In the genomic region with DNA sequence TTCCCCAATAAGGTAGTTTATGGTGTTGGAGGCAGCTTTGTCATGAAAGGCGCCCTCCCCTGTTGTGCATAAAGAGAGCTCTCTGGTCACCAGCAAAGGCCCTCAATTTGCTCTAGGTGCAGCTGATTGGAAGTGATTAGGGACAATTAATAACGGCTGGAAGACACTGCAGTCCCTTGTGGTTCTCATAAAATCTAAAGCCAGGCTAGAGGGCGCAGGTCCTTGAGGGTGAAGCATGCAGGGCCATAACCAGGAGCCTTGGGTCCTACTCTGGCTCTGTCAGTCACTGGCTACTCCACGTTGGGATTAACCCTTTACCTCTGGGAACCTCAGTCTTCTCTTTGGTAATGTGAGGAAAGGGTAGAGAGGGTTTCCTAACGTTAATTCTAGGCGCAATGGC, we compare ENCODE assay signal across 8 cellular contexts. TPM values are rescaled to one million over a fixed set of nuclear protein-coding genes. Genes with fewer than 3 reads are reported as not detected.
DNase-seq lines count a peak whose midpoint lies in the region; ATAC-seq and TF ChIP-seq lines count a peak whose summit lies in the region.

No MANE protein-coding gene starts in this region.

- in situ Hi-C loops in GM13977 (cut with MboI; ENCODE audit: low pct_unique_long_range_greater_than_20kb, low sequenced_read_pairs, unreplicated experiment), result no loop called here

- peaks cover 17% of the 10 kb centered on the region for H3K4me1 Mint-ChIP-seq in activated T-helper 2 cell treated with anti-CD3 and anti-CD28 coated beads, Interferon-gamma antibody, Interleukin-2, Interleukin-4, amounts not matched to agents 10 μg/mL and 5 μg/mL and 100 μg/mL, durations not matched to agents 14 hours and 24 hours and 36 hours (ENCODE audit: low read depth)
- peaks cover 12 to 24% of the 10 kb centered on the region in 2 donors for H3K4me1 Mint-ChIP-seq in stimulated activated naive B cell treated with anti-CD40 and anti-IgM and Interleukin-4, amounts not matched to agents 10 μg/mL and 1 μg/mL and 100 μg/mL, for 72 hours

- TF ChIP-seq CTCF in AG09319 (IDR thresholded peaks at IDR 0.05; ENCODE audit: low read depth, low read length), result peak; percentile 32
- TF ChIP-seq CTCF in GM13977 (IDR thresholded peaks at IDR 0.05; ENCODE audit: extremely low read depth, insufficient read depth, missing control alignments), result peak; percentile 37
- TF ChIP-seq CTCF in Loucy (conservative IDR thresholded peaks at IDR 0.05; ENCODE audit: low read length), result peak; percentile 39

- intact Hi-C loops in activated T-helper 2 cell treated with anti-CD3 and anti-CD28 coated beads, Interferon-gamma antibody, Interleukin-2, Interleukin-4, amounts not matched to agents 10 μg/mL and 5 μg/mL and 100 μg/mL, durations not matched to agents 14 hours and 24 hours and 36 hours (cut with micrococcal nuclease), result no loop called here
- intact Hi-C loops in sciatic nerve (cut with DNase I), result no loop called here

- peak overlapping the region; percentile 95 for H3K4me3 Mint-ChIP-seq in activated T-helper 2 cell treated with anti-CD3 and anti-CD28 coated beads, Interferon-gamma antibody, Interleukin-2, Interleukin-4, amounts not matched to agents 10 μg/mL and 5 μg/mL and 100 μg/mL, durations not matched to agents 14 hours and 24 hours and 36 hours (ENCODE audit: low read depth)
- H3K4me3 Mint-ChIP-seq in stimulated activated naive B cell treated with anti-CD40 and anti-IgM and Interleukin-4, amounts not matched to agents 10 μg/mL and 1 μg/mL and 100 μg/mL, for 72 hours, result peak overlapping the region; percentile 86 to 99

- no peaks in the 10 kb centered on the region for H3K9me3 Mint-ChIP-seq in activated T-helper 2 cell treated with anti-CD3 and anti-CD28 coated beads, Interferon-gamma antibody, Interleukin-2, Interleukin-4, amounts not matched to agents 10 μg/mL and 5 μg/mL and 100 μg/mL, durations not matched to agents 14 hours and 24 hours and 36 hours
- no peaks in the 10 kb centered on the region for H3K9me3 Mint-ChIP-seq in stimulated activated naive B cell treated with anti-CD40 and anti-IgM and Interleukin-4, amounts not matched to agents 10 μg/mL and 1 μg/mL and 100 μg/mL, for 72 hours

- peaks cover 18% of the 10 kb centered on the region; the same call in 1 of the 2 replicates for H3K79me2 ChIP-seq in Loucy (ENCODE audit: insufficient read depth, low read length)

- H3K4me2 ChIP-seq in Loucy (ENCODE audit: low read depth, low read length, poor library complexity, severe bottlenecking), result peak overlapping the region; percentile 99

- H3K4me1 ChIP-seq in Loucy (ENCODE audit: insufficient read depth, low read length, poor library complexity, severe bottlenecking), result peaks cover 40% of the 10 kb centered on the region

- no peak for ATAC-seq in stimulated activated naive B cell treated with anti-CD40 and anti-IgM and Interleukin-4, amounts not matched to agents 10 μg/mL and 1 μg/mL and 100 μg/mL, for 72 hours (replicated peaks)
- no peak for ATAC-seq in sciatic nerve
- ATAC-seq in HG03159 (IDR thresholded peaks at IDR 0.05; ENCODE audit: unreplicated experiment), result no peak

- H3F3A ChIP-seq in Loucy (ENCODE audit: low read depth), result no peaks in the 10 kb centered on the region

- no peaks in the 10 kb centered on the region for H3K9me3 ChIP-seq in Loucy (ENCODE audit: insufficient read depth, low read depth, low read length)
- no peaks in the 10 kb centered on the region for H3K9me3 ChIP-seq in iPS-18c (ENCODE audit: control insufficient read depth, insufficient read depth, low read length)

- H2AFZ ChIP-seq in Loucy (ENCODE audit: low read length), result peak overlapping the region; percentile 82

- no peaks in the 10 kb centered on the region for H3K36me3 Mint-ChIP-seq in activated T-helper 2 cell treated with anti-CD3 and anti-CD28 coated beads, Interferon-gamma antibody, Interleukin-2, Interleukin-4, amounts not matched to agents 10 μg/mL and 5 μg/mL and 100 μg/mL, durations not matched to agents 14 hours and 24 hours and 36 hours (ENCODE audit: low read depth)
- H3K36me3 Mint-ChIP-seq in stimulated activated naive B cell treated with anti-CD40 and anti-IgM and Interleukin-4, amounts not matched to agents 10 μg/mL and 1 μg/mL and 100 μg/mL, for 72 hours, result no peaks in the 10 kb centered on the region

- H3K27me3 Mint-ChIP-seq in activated T-helper 2 cell treated with anti-CD3 and anti-CD28 coated beads, Interferon-gamma antibody, Interleukin-2, Interleukin-4, amounts not matched to agents 10 μg/mL and 5 μg/mL and 100 μg/mL, durations not matched to agents 14 hours and 24 hours and 36 hours (ENCODE audit: low read depth), result peaks cover 13% of the 10 kb centered on the region
- H3K27me3 Mint-ChIP-seq in stimulated activated naive B cell treated with anti-CD40 and anti-IgM and Interleukin-4, amounts not matched to agents 10 μg/mL and 1 μg/mL and 100 μg/mL, for 72 hours, result peaks cover 0 to 5% of the 10 kb centered on the region in 2 donors

- DNase-seq in AG09319 (ENCODE audit: extremely low read depth, low read depth), result no peak
- DNase-seq in GM13977 (ENCODE audit: low spot score), result peak; percentile 36
- no peak for DNase-seq in activated T-helper 2 cell treated with anti-CD3 and anti-CD28 coated beads, Interferon-gamma antibody, Interleukin-2, Interleukin-4, amounts not matched to agents 10 μg/mL and 5 μg/mL and 100 μg/mL, durations not matched to agents 14 hours and 24 hours and 36 hours (ENCODE audit: low spot score)
- no peak for DNase-seq in stimulated activated naive B cell treated with anti-CD40 and anti-IgM and Interleukin-4, amounts not matched to agents 10 μg/mL and 1 μg/mL and 100 μg/mL, for 72 hours
- no peak for DNase-seq in sciatic nerve (ENCODE audit: low spot score)

- peaks cover 13% of the 10 kb centered on the region for H4K20me1 ChIP-seq in Loucy (ENCODE audit: insufficient read depth, low read length, poor library complexity, severe bottlenecking)

- H3K4me3 ChIP-seq in Loucy (ENCODE audit: low read length, poor library complexity, severe bottlenecking), result peak overlapping the region; percentile 94
- H3K4me3 ChIP-seq in iPS-18c (ENCODE audit: insufficient read depth, low read depth, low read length), result peak overlapping the region; percentile 93; the same call in 1 of the 2 replicates

- H3K9ac ChIP-seq in Loucy (ENCODE audit: low read depth, low read length, poor library complexity, severe bottlenecking), result peak overlapping the region; percentile 73

- H3K36me3 ChIP-seq in Loucy (ENCODE audit: insufficient read depth, low read length), result no peaks in the 10 kb centered on the region

- peak overlapping the region; percentile 61 for H3K27ac Mint-ChIP-seq in activated T-helper 2 cell treated with anti-CD3 and anti-CD28 coated beads, Interferon-gamma antibody, Interleukin-2, Interleukin-4, amounts not matched to agents 10 μg/mL and 5 μg/mL and 100 μg/mL, durations not matched to agents 14 hours and 24 hours and 36 hours
- peak overlapping the region; percentile 79 for H3K27ac Mint-ChIP-seq in stimulated activated naive B cell treated with anti-CD40 and anti-IgM and Interleukin-4, amounts not matched to agents 10 μg/mL and 1 μg/mL and 100 μg/mL, for 72 hours

- H3K27me3 ChIP-seq in Loucy (ENCODE audit: insufficient read depth, low read length, poor library complexity, severe bottlenecking), result no peaks in the 10 kb centered on the region

- no peaks in the 10 kb centered on the region for H3K9me2 ChIP-seq in Loucy (replicated peaks; ENCODE audit: low read depth, low read length)

RNA-seq across cellular contexts. Expression of a gene that starts 1.9 kb away (rescaled TPM):
- 6.4 and 9.1 TPM in 2 replicates for total RNA-seq in activated T-helper 2 cell treated with anti-CD3 and anti-CD28 coated beads, Interferon-gamma antibody, Interleukin-2, Interleukin-4, amounts not matched to agents 10 μg/mL and 5 μg/mL and 100 μg/mL, durations not matched to agents 14 hours and 24 hours and 36 hours
- 68.6 TPM for total RNA-seq in sciatic nerve
